8 cellular contexts compared by ENCODE assay signal in the genomic region with DNA sequence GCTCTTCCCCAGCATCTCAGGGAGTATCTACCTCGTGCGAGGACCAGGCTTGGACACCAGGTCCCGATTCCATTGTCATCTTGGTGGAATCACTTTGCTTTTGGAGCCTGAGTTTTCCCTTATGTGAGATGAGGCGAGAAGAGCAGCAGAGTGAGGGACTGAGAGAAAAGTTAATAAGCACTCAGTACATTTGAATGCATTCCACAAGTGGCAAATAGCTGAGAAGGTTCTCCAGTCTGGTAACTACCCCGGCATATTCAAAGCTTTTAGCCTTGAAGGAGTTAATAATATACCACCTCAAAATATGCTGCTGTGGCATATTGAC. TPM values are rescaled to one million over a fixed set of nuclear protein-coding genes. Genes with fewer than 3 reads are reported as not detected.
DNase-seq lines count a peak whose midpoint lies in the region; ATAC-seq and TF ChIP-seq lines count a peak whose summit lies in the region.

No MANE protein-coding gene starts in this region.

- DNase-seq in AG09309 (ENCODE audit: low read depth) (no peak), HFF-Myc (ENCODE audit: extremely low read depth, low read depth) (no peak), breast epithelium (ENCODE audit: low spot score in 2 of 2) (no peak), COR-L47 (lab: John Stamatoyannopoulos, UW) (no peak), NCI-H128 (lab: John Stamatoyannopoulos, UW; ENCODE audit: unreplicated experiment) (no peak), NCI-H446 treated with DMSO at 0.1 percent for 48 hours (lab: John Stamatoyannopoulos, UW) (no peak)

- H3K27me3 ChIP-seq in breast epithelium = no peaks in the 10 kb centered on the region
- H3K27me3 ChIP-seq in muscle layer of duodenum (ENCODE audit: low read depth, low read length) = no peaks in the 10 kb centered on the region

- intact Hi-C loops in breast epithelium (cut with DNase I; ENCODE audit: low total_unique reads) = no loop called here

- H3K27ac ChIP-seq in breast epithelium (peak overlapping the region; percentile 95 to 97), muscle layer of duodenum (ENCODE audit: low read length) (peak overlapping the region; percentile 99)

- H3K36me3 ChIP-seq in breast epithelium (no peaks in the 10 kb centered on the region), muscle layer of duodenum (ENCODE audit: control insufficient read depth in 1 of 2, insufficient read depth in 2 of 2, low read length in 2 of 2) (no peaks in the 10 kb centered on the region)

- H3K4me3 ChIP-seq in AG09309 (ENCODE audit: control insufficient read depth, low read depth, low read length) (peak overlapping the region; percentile 63), HFF-Myc (replicated peaks; ENCODE audit: low read depth, low read length) (peak overlapping the region; percentile 47), breast epithelium (peak overlapping the region; percentile 78 to 89 (median 85)), muscle layer of duodenum (ENCODE audit: low read depth in 1 of 2, low read length in 2 of 2) (peak overlapping the region; percentile 80)

- H3K9me3 ChIP-seq in breast epithelium (no peaks in the 10 kb centered on the region), muscle layer of duodenum (ENCODE audit: control insufficient read depth in 1 of 2, low read length in 2 of 2) (no peaks in the 10 kb centered on the region)

- H3K4me1 ChIP-seq in breast epithelium (no peaks in the 10 kb centered on the region), muscle layer of duodenum (ENCODE audit: control insufficient read depth in 1 of 2, insufficient read depth in 2 of 2, low read length in 2 of 2) (peaks cover 12 to 21% of the 10 kb centered on the region in 2 donors)

- ATAC-seq in GM18498 (IDR thresholded peaks at IDR 0.05; ENCODE audit: unreplicated experiment) = no peak

- TF ChIP-seq POLR2A in breast epithelium (IDR thresholded peaks at IDR 0.05) = no peak

- no peak for TF ChIP-seq CTCF in AG09309 (IDR thresholded peaks at IDR 0.05; ENCODE audit: control insufficient read depth, insufficient read depth, low read depth, low read length, missing control alignments)
- no peak for TF ChIP-seq CTCF in HFF-Myc (IDR thresholded peaks at IDR 0.05; ENCODE audit: low read depth, low read length, missing control alignments)
- no peak for TF ChIP-seq CTCF in breast epithelium (IDR thresholded peaks at IDR 0.05)

RNA-seq across cellular contexts. Expression of a gene that starts 0.5 kb away (rescaled TPM):
- total RNA-seq in breast epithelium = 10 to 100 TPM; 30.8 to 39.8 (median 37.3) TPM

RNA-seq across cellular contexts. Expression of a gene that starts 11.5 kb away (rescaled TPM):
- total RNA-seq in breast epithelium = 1 to 10 TPM; 1.0 to 2.3 (median 1.1) TPM
